In genomic region chr16:79269211-79269863, GRCh38 we compare ENCODE assay signal across 8 cellular contexts.
DNase-seq lines count a peak whose midpoint lies in the region; ATAC-seq, FAIRE-seq and TF ChIP-seq lines count a peak whose summit lies in the region.

No MANE protein-coding gene starts in this region.

- H3K9me3 ChIP-seq in kidney (ENCODE audit: control insufficient read depth in 1 of 2, low read length in 2 of 2) = no peaks in the 10 kb centered on the region

- no peaks in the 10 kb centered on the region for H3K36me3 ChIP-seq in kidney (ENCODE audit: control insufficient read depth in 1 of 2, insufficient read depth in 2 of 2, low read length in 2 of 2)

- H3K27ac ChIP-seq in kidney (ENCODE audit: low read depth in 2 of 2, low read length in 2 of 2) = no peak overlapping the region

- H3K4me1 Mint-ChIP-seq in Calu3 (ENCODE audit: low read depth, unreplicated experiment) = no peaks in the 10 kb centered on the region

- intact Hi-C loops in Calu3 (cut with micrococcal nuclease; ENCODE audit: unreplicated experiment) (no loop called here), kidney (cut with DNase I) (no loop called here)

- TF ChIP-seq CTCF in Calu3 (IDR thresholded peaks at IDR 0.05; ENCODE audit: unreplicated experiment) (no peak), kidney (IDR thresholded peaks at IDR 0.05; ENCODE audit: borderline replicate concordance, extremely low read depth, insufficient read depth) (no peak)

- peak; percentile 97 for ATAC-seq in GM18909 (IDR thresholded peaks at IDR 0.05; ENCODE audit: poor library complexity, unreplicated experiment)
- peak; percentile 95 for ATAC-seq in HG02885 (IDR thresholded peaks at IDR 0.05; ENCODE audit: poor library complexity, unreplicated experiment)

- H3K4me1 ChIP-seq in kidney (ENCODE audit: control insufficient read depth in 1 of 2, insufficient read depth in 1 of 2, low read depth in 1 of 2, low read length in 2 of 2) = no peaks in the 10 kb centered on the region

- peaks cover 23% of the 10 kb centered on the region for H3K27me3 Mint-ChIP-seq in Calu3 (ENCODE audit: unreplicated experiment)

- peaks cover 3% of the 10 kb centered on the region for H3K9me3 Mint-ChIP-seq in Calu3 (ENCODE audit: low read depth, unreplicated experiment)

- no TSS peak for BruUV-seq in Calu3 (replicated peaks; lab: Mats Ljungman, UMichigan)

- peak; percentile 29 to 46 for DNase-seq in activated CD4-positive, alpha-beta T cell treated with anti-CD3 and anti-CD28 coated beads, Interleukin-2, amount 50 U/mL, for 4 hours
- peak; percentile 73 to 75 for DNase-seq in stimulated activated CD4-positive, alpha-beta T cell treated with anti-CD3 and anti-CD28 coated beads, Interleukin-2, amount 100 ng/mL, for 24 hours
- DNase-seq in GOT3 (lab: John Stamatoyannopoulos, UW) = no peak
- no peak for DNase-seq in DMS79 treated with DMSO at 0.1 percent for 48 hours (lab: John Stamatoyannopoulos, UW)
- DNase-seq in Calu3 = no peak
- no peak for DNase-seq in kidney

- H3K36me3 Mint-ChIP-seq in Calu3 (ENCODE audit: insufficient read depth, unreplicated experiment) = no peaks in the 10 kb centered on the region

- no peak overlapping the region for H3K9ac ChIP-seq in kidney (ENCODE audit: low read length in 2 of 2)

- FAIRE-seq in kidney (lab: Jason Lieb, UNC) = no peak

- CTCF ChIA-PET in Calu3 (lab: Charles Lee) = interaction anchor here (0.8 kb wide), 1 partner anchor 9 kb away, joined by 3 read pairs; no protein-coding TSS in a partner anchor

- H3K27ac Mint-ChIP-seq in Calu3 (ENCODE audit: unreplicated experiment) = no peak overlapping the region

- no peak overlapping the region for H3K4me3 Mint-ChIP-seq in Calu3 (ENCODE audit: low read depth, unreplicated experiment)

- H3K4me3 ChIP-seq in kidney (ENCODE audit: low read length in 2 of 2) = no peak overlapping the region

Comparison
In these comparisons a context has a peak if more than half of its experiments do, and no peak if none do; other contexts are left out.
1. DNase-seq: peak in activated CD4-positive, alpha-beta T cell treated with anti-CD3 and anti-CD28 coated beads, Interleukin-2, amount 50 U/mL, for 4 hours (2 of 2) and stimulated activated CD4-positive, alpha-beta T cell treated with anti-CD3 and anti-CD28 coated beads, Interleukin-2, amount 100 ng/mL, for 24 hours (2 of 2); none in GOT3 (single experiment), DMS79 treated with DMSO at 0.1 percent for 48 hours (single experiment), Calu3 (single experiment) and kidney (single experiment).